15 cellular contexts compared by ENCODE assay signal in genomic region chr4:1601852-1602525, GRCh38.
A peak's percentile ranks its signal among the peaks of the same experiment; 100 is the strongest.
DNase-seq lines count a peak whose midpoint lies in the region; ATAC-seq and TF ChIP-seq lines count a peak whose summit lies in the region.
"Had no signal": no experiment of that assay in that cellular context is flagged by ENCODE, and none has a peak within 500 bp of the region (broad histone marks: within the 10 kb centered on the region; RNA-seq: fewer than 3 reads in every experiment).

No MANE protein-coding gene starts in this region.

- TF ChIP-seq POLR2A in heart left ventricle (IDR thresholded peaks at IDR 0.05) = no peak

- H2BK5ac ChIP-seq in neuronal stem cell (ENCODE audit: low read length) = no peak overlapping the region
- H2BK5ac ChIP-seq in mesenchymal stem cell (ENCODE audit: low read depth, low read length, poor library complexity, severe bottlenecking) = no peak overlapping the region

- intact Hi-C loops in heart left ventricle (cut with DNase I) = no loop called here

- H3K18ac ChIP-seq in neuronal stem cell (ENCODE audit: low read length) (peak overlapping the region; percentile 13), mesenchymal stem cell (ENCODE audit: low read depth in 1 of 2, low read length in 2 of 2) (no peak overlapping the region)

- H3K4me3 ChIP-seq in heart left ventricle (no peak overlapping the region), neuronal stem cell (ENCODE audit: low read length in 2 of 2) (no peak overlapping the region), mesenchymal stem cell (ENCODE audit: insufficient read depth in 1 of 2, low read depth in 1 of 2, low read length in 2 of 2) (no peak overlapping the region)
- H3K4me3 ChIP-seq: GM23248 had no signal

- WGBS in heart left ventricle, 4 donors = 84 to 88% (median 87%) methylated on average over 15 to 18 of the region's 18 CpGs
- no CpG with 5 or more reads among the region's 18 CpGs for WGBS in neuronal stem cell (ENCODE audit: extremely low coverage in 2 of 2, insufficient read length in 2 of 2, insufficient replicate concordance in 1 of 2), 2 donors
- 87% methylated on average over 12 of the region's 18 CpGs for WGBS in mesenchymal stem cell

- peaks cover 0 to 6% (median 0%) of the 10 kb centered on the region in 12 donors for H3K4me1 ChIP-seq in heart left ventricle
- peaks cover 0 to 10% of the 10 kb centered on the region in 2 donors for H3K4me1 ChIP-seq in neuronal stem cell (ENCODE audit: control insufficient read depth in 2 of 2, insufficient read depth in 1 of 2, low read depth in 1 of 2, low read length in 2 of 2)
- peaks cover 5% of the 10 kb centered on the region for H3K4me1 ChIP-seq in mesenchymal stem cell (ENCODE audit: control insufficient read depth, insufficient read depth, low read depth, low read length)

- H3K27me3 ChIP-seq in heart left ventricle (peaks cover 0 to 54% (median 7%) of the 10 kb centered on the region in 9 donors), neuronal stem cell (ENCODE audit: control insufficient read depth in 3 of 3, insufficient read depth in 3 of 3, low read depth in 1 of 3, low read length in 3 of 3) (peaks cover 0 to 30% (median 0%) of the 10 kb centered on the region in 3 experiments), mesenchymal stem cell (ENCODE audit: control insufficient read depth in 1 of 2, insufficient read depth in 1 of 2, low read length in 2 of 2) (peaks cover 0 to 33% of the 10 kb centered on the region in 2 experiments)

- H3K9me3 ChIP-seq in heart left ventricle = no peaks in the 10 kb centered on the region
- H3K9me3 ChIP-seq in neuronal stem cell (replicated peaks in 1 of 2; ENCODE audit: control insufficient read depth in 2 of 2, insufficient read depth in 1 of 2, low read depth in 1 of 2, low read length in 2 of 2) = peaks cover 0 to 4% of the 10 kb centered on the region in 2 donors
- H3K9me3 ChIP-seq in mesenchymal stem cell (ENCODE audit: control insufficient read depth, low read length) = no peaks in the 10 kb centered on the region

- H3K9ac ChIP-seq in neuronal stem cell (ENCODE audit: low read depth, low read length, poor library complexity) (no peak overlapping the region), mesenchymal stem cell (ENCODE audit: low read length) (no peak overlapping the region)
- H3K9ac ChIP-seq: GM23248 had no signal

- H3K4me2 ChIP-seq in neuronal stem cell (ENCODE audit: insufficient read depth, low read length, poor library complexity, severe bottlenecking) (no peak overlapping the region), mesenchymal stem cell (ENCODE audit: low read length, poor library complexity, severe bottlenecking) (no peak overlapping the region)

- H3K23ac ChIP-seq in neuronal stem cell (ENCODE audit: low read depth, low read length, poor library complexity) (no peak overlapping the region), mesenchymal stem cell (ENCODE audit: low read length in 2 of 2) (no peak overlapping the region)

- H3K27ac ChIP-seq in heart left ventricle (no peak overlapping the region), neuronal stem cell (replicated peaks; ENCODE audit: low read length) (no peak overlapping the region), mesenchymal stem cell (ENCODE audit: low read length, poor library complexity, severe bottlenecking) (no peak overlapping the region)
- H3K27ac ChIP-seq: GM23248 had no signal

- H4K8ac ChIP-seq in neuronal stem cell (ENCODE audit: low read depth, low read length) = no peak overlapping the region
- no peak overlapping the region for H4K8ac ChIP-seq in mesenchymal stem cell (ENCODE audit: low read length)

- no peaks in the 10 kb centered on the region for H3K9me3 Mint-ChIP-seq in stimulated activated naive CD8-positive, alpha-beta T cell treated with anti-CD3 and anti-CD28 coated beads, Interleukin-15, amount 100 ng/mL, for 72 hours
- H3K9me3 Mint-ChIP-seq: CD8-positive, alpha-beta T cell had no signal

- H3K14ac ChIP-seq in neuronal stem cell (ENCODE audit: low read length) = no peak overlapping the region
- H3K14ac ChIP-seq in mesenchymal stem cell (ENCODE audit: low read length in 2 of 2) = no peak overlapping the region

- H2AFZ ChIP-seq in neuronal stem cell (ENCODE audit: low read length) (no peak overlapping the region), mesenchymal stem cell (ENCODE audit: low read depth, low read length) (no peak overlapping the region)
- H2AFZ ChIP-seq: GM23248 had no signal

- H3K4me1 Mint-ChIP-seq in stimulated activated naive CD8-positive, alpha-beta T cell treated with anti-CD3 and anti-CD28 coated beads, Interleukin-15, amount 100 ng/mL, for 72 hours = peaks cover 52% of the 10 kb centered on the region
- H3K4me1 Mint-ChIP-seq: B cell had no signal

- H3K4ac ChIP-seq in neuronal stem cell (ENCODE audit: low read length) (no peak overlapping the region), mesenchymal stem cell (ENCODE audit: low read depth in 1 of 2, low read length in 2 of 2) (no peak overlapping the region)

- H3K79me1 ChIP-seq in neuronal stem cell (ENCODE audit: low read depth, low read length) (peaks cover 1% of the 10 kb centered on the region), mesenchymal stem cell (replicated peaks; ENCODE audit: low read length, poor library complexity, severe bottlenecking) (no peaks in the 10 kb centered on the region)

- peak overlapping the region in 1 of 2 donors; percentile 13 for H3K27ac Mint-ChIP-seq in stimulated activated naive CD8-positive, alpha-beta T cell treated with anti-CD3 and anti-CD28 coated beads, Interleukin-15, amount 100 ng/mL, for 72 hours
- H3K27ac Mint-ChIP-seq: B cell; CD8-positive, alpha-beta T cell had no signal

- H2BK12ac ChIP-seq in neuronal stem cell (ENCODE audit: low read length) = no peak overlapping the region
- H2BK12ac ChIP-seq in mesenchymal stem cell (ENCODE audit: low read length in 2 of 2) = no peak overlapping the region

- H2AK5ac ChIP-seq in neuronal stem cell (ENCODE audit: low read depth, low read length) = no peak overlapping the region
- H2AK5ac ChIP-seq in mesenchymal stem cell (ENCODE audit: low read length, severe bottlenecking) = no peak overlapping the region

- no peak overlapping the region for H3K4me3 Mint-ChIP-seq in stimulated activated naive CD8-positive, alpha-beta T cell treated with anti-CD3 and anti-CD28 coated beads, Interleukin-15, amount 100 ng/mL, for 72 hours
- H3K4me3 Mint-ChIP-seq: B cell; CD8-positive, alpha-beta T cell had no signal

- peaks cover 8% of the 10 kb centered on the region for H3K27me3 Mint-ChIP-seq in stimulated activated naive CD8-positive, alpha-beta T cell treated with anti-CD3 and anti-CD28 coated beads, Interleukin-15, amount 100 ng/mL, for 72 hours

- H2BK120ac ChIP-seq in neuronal stem cell (ENCODE audit: low read depth, low read length) = no peak overlapping the region
- H2BK120ac ChIP-seq in mesenchymal stem cell (ENCODE audit: low read depth, low read length) = no peak overlapping the region

- no peak for TF ChIP-seq CTCF in heart left ventricle (IDR thresholded peaks at IDR 0.05)

- H4K91ac ChIP-seq in neuronal stem cell (ENCODE audit: low read depth, low read length, poor library complexity) = no peak overlapping the region
- H4K91ac ChIP-seq in mesenchymal stem cell (ENCODE audit: low read length) = no peak overlapping the region

- ATAC-seq in stimulated activated naive CD8-positive, alpha-beta T cell treated with anti-CD3 and anti-CD28 coated beads, Interleukin-15, amount 100 ng/mL, for 72 hours = peak; percentile 16
- no peak for ATAC-seq in stimulated activated naive CD8-positive, alpha-beta T cell treated with anti-CD3 and anti-CD28 coated beads, Interleukin-15, Interleukin-2, amounts not matched to agents 100 U/mL and 50 U/mL, for 24 hours
- no peak for ATAC-seq in heart left ventricle
- ATAC-seq: CD8-positive, alpha-beta T cell had no signal

- no peaks in the 10 kb centered on the region for H3K36me3 ChIP-seq in heart left ventricle
- no peaks in the 10 kb centered on the region for H3K36me3 ChIP-seq in neuronal stem cell (replicated peaks in 1 of 2; ENCODE audit: control insufficient read depth in 2 of 2, insufficient read depth in 2 of 2, low read length in 2 of 2)
- no peaks in the 10 kb centered on the region for H3K36me3 ChIP-seq in mesenchymal stem cell (ENCODE audit: control insufficient read depth in 1 of 2, insufficient read depth in 2 of 2, low read depth in 1 of 2, low read length in 2 of 2)

- DNase-seq in stimulated activated naive CD8-positive, alpha-beta T cell treated with anti-CD3 and anti-CD28 coated beads, Interleukin-15, amount 100 ng/mL, for 72 hours = no peak
- DNase-seq in stimulated activated naive CD8-positive, alpha-beta T cell treated with anti-CD3 and anti-CD28 coated beads, Interleukin-15, Interleukin-2, amounts not matched to agents 100 U/mL and 50 U/mL, for 24 hours = no peak
- peak in 3 of 5 donors; percentile 12 to 47 (median 13) for DNase-seq in heart left ventricle
- no peak for DNase-seq in neuronal stem cell (ENCODE audit: low spot score)
- no peak for DNase-seq in mesenchymal stem cell
- no peak for DNase-seq in NCI-H526 (lab: John Stamatoyannopoulos, UW)
- DNase-seq in SKM-1 treated with dmso at 0.1 percent for 144 hours (lab: John Stamatoyannopoulos, UW; ENCODE audit: unreplicated experiment) = no peak
- DNase-seq: CD8-positive, alpha-beta T cell; GF-D8; GM23248; NCI-H146; NCI-H2107; NCI-H345; NCI-H69 had no signal

- no peak overlapping the region for H2BK15ac ChIP-seq in neuronal stem cell (ENCODE audit: low read length)
- no peak overlapping the region for H2BK15ac ChIP-seq in mesenchymal stem cell (ENCODE audit: low read depth, poor library complexity, severe bottlenecking)

Comparison
In these comparisons a context has a peak if more than half of its experiments do, and no peak if none do; other contexts are left out.
1. DNase-seq: peak in heart left ventricle (3 of 5); none in stimulated activated naive CD8-positive, alpha-beta T cell treated with anti-CD3 and anti-CD28 coated beads, Interleukin-15, amount 100 ng/mL, for 72 hours (0 of 2), stimulated activated naive CD8-positive, alpha-beta T cell treated with anti-CD3 and anti-CD28 coated beads, Interleukin-15, Interleukin-2, amounts not matched to agents 100 U/mL and 50 U/mL, for 24 hours (single experiment), neuronal stem cell (single experiment), mesenchymal stem cell (single experiment), NCI-H526 (0 of 2) and SKM-1 treated with dmso at 0.1 percent for 144 hours (single experiment).